Comparison of ENCODE assay signal across 12 cellular contexts in genomic region chr2:54638103-54638502, GRCh38.
DNase-seq lines count a peak whose midpoint lies in the region; ATAC-seq and TF ChIP-seq lines count a peak whose summit lies in the region.
"Had no signal": no experiment of that assay in that cellular context is flagged by ENCODE, and none has a peak within 500 bp of the region (broad histone marks: within the 10 kb centered on the region; RNA-seq: fewer than 3 reads in every experiment).

No MANE protein-coding gene starts in this region.

- no peak overlapping the region for H3K27ac ChIP-seq in upper lobe of right lung

- intact Hi-C loops in upper lobe of right lung (cut with DNase I): no loop called here

- H3K4me3 ChIP-seq in upper lobe of right lung: no peak overlapping the region
- H3K4me3 ChIP-seq: ascending aorta had no signal

- peak; percentile 29 for ATAC-seq in GM18508 (IDR thresholded peaks at IDR 0.05; ENCODE audit: insufficient read depth, unreplicated experiment)
- ATAC-seq in GM21619 (IDR thresholded peaks at IDR 0.05; ENCODE audit: unreplicated experiment): peak; percentile 26
- peak; percentile 25 for ATAC-seq in HG03558 (IDR thresholded peaks at IDR 0.05; ENCODE audit: extremely low read depth, unreplicated experiment)
- peak; percentile 56 for ATAC-seq in memory B cell (ENCODE audit: low read depth)
- ATAC-seq in upper lobe of right lung: no peak
- no peak for ATAC-seq in GM19328 (IDR thresholded peaks at IDR 0.05; ENCODE audit: unreplicated experiment)

- H3K4me3 Mint-ChIP-seq in memory B cell: no peak overlapping the region
- H3K4me3 Mint-ChIP-seq: endodermal cell had no signal

- H3K27me3 Mint-ChIP-seq in memory B cell: no peaks in the 10 kb centered on the region

- H3K4me1 Mint-ChIP-seq in memory B cell: peaks cover 29% of the 10 kb centered on the region

- H3K27me3 ChIP-seq in upper lobe of right lung: no peaks in the 10 kb centered on the region
- H3K27me3 ChIP-seq: ascending aorta had no signal

- H3K27ac Mint-ChIP-seq in memory B cell: peak overlapping the region; percentile 38
- H3K27ac Mint-ChIP-seq: endodermal cell had no signal

- no peaks in the 10 kb centered on the region for H3K9me3 ChIP-seq in upper lobe of right lung
- H3K9me3 ChIP-seq: ascending aorta had no signal

- H3K36me3 Mint-ChIP-seq in memory B cell: peaks cover 28% of the 10 kb centered on the region

- H3K36me3 ChIP-seq in upper lobe of right lung: peaks cover 80% of the 10 kb centered on the region

- DNase-seq in memory B cell (ENCODE audit: low spot score in 2 of 2) (no peak), NCI-H2081 treated with DMSO at 0.1 percent for 48 hours (lab: John Stamatoyannopoulos, UW) (no peak), upper lobe of right lung (no peak), GM03348 (ENCODE audit: low spot score) (no peak)
- DNase-seq: endodermal cell, H7, OCI-M1 had no signal

- H3K9me3 Mint-ChIP-seq in memory B cell: no peaks in the 10 kb centered on the region
- H3K9me3 Mint-ChIP-seq: endodermal cell had no signal

- H3K4me1 ChIP-seq in upper lobe of right lung: peaks cover 59% of the 10 kb centered on the region

- no peak for TF ChIP-seq CTCF in upper lobe of right lung (IDR thresholded peaks at IDR 0.05)

Comparison
In these comparisons a context has a peak if more than half of its experiments do, and no peak if none do; other contexts are left out.
1. ATAC-seq: peak in GM18508 (single experiment), GM21619 (single experiment), HG03558 (single experiment) and memory B cell (single experiment); none in upper lobe of right lung (single experiment) and GM19328 (single experiment).